In genomic region chr1:201469645-201470074, GRCh38 we compare ENCODE assay signal across 9 cellular contexts. TPM values are rescaled to one million over a fixed set of nuclear protein-coding genes. Genes with fewer than 3 reads are reported as not detected.
DNase-seq lines count a peak whose midpoint lies in the region; TF ChIP-seq lines count a peak whose summit lies in the region.
"Had no signal": no experiment of that assay in that cellular context is flagged by ENCODE, and none has a peak within 500 bp of the region (broad histone marks: within the 10 kb centered on the region; RNA-seq: fewer than 3 reads in every experiment).

No MANE protein-coding gene starts in this region.

- H3K27ac Mint-ChIP-seq in endodermal cell (no peak overlapping the region), neural progenitor cell (no peak overlapping the region)

- H3K27me3 Mint-ChIP-seq in endodermal cell (ENCODE audit: insufficient read depth) (peaks cover 58% of the 10 kb centered on the region), neural progenitor cell (ENCODE audit: insufficient read depth, low read depth) (peaks cover 55% of the 10 kb centered on the region)

- peaks cover 7 to 41% (median 34%) of the 10 kb centered on the region in 11 experiments; a peak in 20 of 22 replicates for H4K20me1 ChIP-seq in BLaER1 treated with 17β-estradiol and CSF1 and Interleukin-3, amounts not matched to agents 10 nM and 100 nM
- H4K20me1 ChIP-seq in OCI-LY3 (ENCODE audit: insufficient read depth, low read length) (no peaks in the 10 kb centered on the region), neural progenitor cell (ENCODE audit: low read depth) (peaks cover 17% of the 10 kb centered on the region)

- H3K36me3 ChIP-seq in BLaER1 treated with 17β-estradiol and CSF1 and Interleukin-3, amounts not matched to agents 10 nM and 100 nM = peaks cover 15 to 18% (median 17%) of the 10 kb centered on the region in 11 experiments
- H3K36me3 ChIP-seq in OCI-LY3 (replicated peaks; ENCODE audit: low read depth, low read length) = no peaks in the 10 kb centered on the region
- H3K36me3 ChIP-seq in endodermal cell (ENCODE audit: control insufficient read depth, insufficient read depth, low read length) = peaks cover 16% of the 10 kb centered on the region
- no peaks in the 10 kb centered on the region for H3K36me3 ChIP-seq in neural progenitor cell

- H3K9me3 Mint-ChIP-seq in endodermal cell = no peaks in the 10 kb centered on the region
- H3K9me3 Mint-ChIP-seq in neural progenitor cell = peaks cover 2% of the 10 kb centered on the region

- H3K36me3 Mint-ChIP-seq in endodermal cell (ENCODE audit: low read depth) (peaks cover 8% of the 10 kb centered on the region), neural progenitor cell (no peaks in the 10 kb centered on the region)

- peak overlapping the region; percentile 76 to 92 (median 84) for H3K4me3 ChIP-seq in BLaER1 treated with 17β-estradiol and CSF1 and Interleukin-3, amounts not matched to agents 10 nM and 100 nM
- peak overlapping the region; percentile 69 for H3K4me3 ChIP-seq in OCI-LY3 (ENCODE audit: low read length)
- peak overlapping the region; percentile 90 for H3K4me3 ChIP-seq in endodermal cell (ENCODE audit: low read length)
- H3K4me3 ChIP-seq in neural progenitor cell = peak overlapping the region; percentile 68

- H3K4me2 ChIP-seq in BLaER1 treated with 17β-estradiol and CSF1 and Interleukin-3, amounts not matched to agents 10 nM and 100 nM = peak overlapping the region; percentile 93 to 99 (median 98)
- H3K4me2 ChIP-seq in OCI-LY3 (ENCODE audit: low read length) (peak overlapping the region; percentile 61; the same call in 1 of the 2 replicates), neural progenitor cell (peak overlapping the region; percentile 95)

- H3K4me1 ChIP-seq in BLaER1 treated with 17β-estradiol and CSF1 and Interleukin-3, amounts not matched to agents 10 nM and 100 nM = peaks cover 36 to 51% (median 45%) of the 10 kb centered on the region in 10 experiments
- H3K4me1 ChIP-seq in OCI-LY3 (ENCODE audit: low read length) (no peaks in the 10 kb centered on the region), endodermal cell (ENCODE audit: control insufficient read depth, insufficient read depth, low read length) (no peaks in the 10 kb centered on the region), neural progenitor cell (peaks cover 14% of the 10 kb centered on the region)

- no peaks in the 10 kb centered on the region for H3K9me3 ChIP-seq in BLaER1 treated with 17β-estradiol and CSF1 and Interleukin-3, amounts not matched to agents 10 nM and 100 nM (replicated peaks in 1 of 11)
- H3K9me3 ChIP-seq in OCI-LY3 (ENCODE audit: insufficient read depth, low read length) = no peaks in the 10 kb centered on the region
- no peaks in the 10 kb centered on the region for H3K9me3 ChIP-seq in endodermal cell (ENCODE audit: control insufficient read depth, low read length)
- H3K9me3 ChIP-seq in neural progenitor cell (ENCODE audit: low read depth) = no peaks in the 10 kb centered on the region

- peak overlapping the region; percentile 81 to 97 (median 88); a peak in 21 of 22 replicates for H3K9ac ChIP-seq in BLaER1 treated with 17β-estradiol and CSF1 and Interleukin-3, amounts not matched to agents 10 nM and 100 nM
- H3K9ac ChIP-seq in OCI-LY3 (ENCODE audit: low read length) = no peak overlapping the region; the same call in 1 of the 2 replicates
- no peak overlapping the region for H3K9ac ChIP-seq in endodermal cell (ENCODE audit: extremely low read depth, low read length, poor library complexity, severe bottlenecking)
- H3K9ac ChIP-seq in neural progenitor cell = no peak overlapping the region

- H3K4me1 Mint-ChIP-seq in endodermal cell (peaks cover 13% of the 10 kb centered on the region), neural progenitor cell (peaks cover 9% of the 10 kb centered on the region)

- H2AFZ ChIP-seq in OCI-LY3 (ENCODE audit: low read depth, low read length) = no peak overlapping the region
- peak overlapping the region; percentile 90 for H2AFZ ChIP-seq in neural progenitor cell (replicated peaks)

- H3K79me2 ChIP-seq in OCI-LY3 (ENCODE audit: low read length) (no peaks in the 10 kb centered on the region), neural progenitor cell (ENCODE audit: low read depth) (peaks cover 21% of the 10 kb centered on the region)

- TF ChIP-seq CTCF in OCI-LY3 (IDR thresholded peaks at IDR 0.05; ENCODE audit: low read depth, low read length) = no peak
- no peak for TF ChIP-seq CTCF in endodermal cell (conservative IDR thresholded peaks at IDR 0.05)
- no peak for TF ChIP-seq CTCF in neural progenitor cell (IDR thresholded peaks at IDR 0.05)

- no peaks in the 10 kb centered on the region for H3F3A ChIP-seq in neural progenitor cell (ENCODE audit: low read depth)

- DNase-seq in endodermal cell = no peak
- DNase-seq in neural progenitor cell (ENCODE audit: low spot score) = peak; percentile 25
- no peak for DNase-seq in SHP77 treated with DMSO at 0.1 percent for 48 hours (lab: John Stamatoyannopoulos, UW)
- no peak for DNase-seq in NCI-H187 treated with DMSO at 0.1 percent for 48 hours (lab: John Stamatoyannopoulos, UW)
- no peak for DNase-seq in NOMO-1 treated with DMSO at 0.1 percent for 48 hours (lab: John Stamatoyannopoulos, UW; ENCODE audit: unreplicated experiment)
- no peak for DNase-seq in NCI-H510A (lab: John Stamatoyannopoulos, UW)
- DNase-seq: activated naive CD4-positive, alpha-beta T cell had no signal

- peak overlapping the region in 9 of 11 experiments; percentile 65 to 97 (median 88); a peak in 17 of 22 replicates for H3K27ac ChIP-seq in BLaER1 treated with 17β-estradiol and CSF1 and Interleukin-3, amounts not matched to agents 10 nM and 100 nM
- H3K27ac ChIP-seq in OCI-LY3 (ENCODE audit: low read length) (no peak overlapping the region), endodermal cell (ENCODE audit: low read depth, low read length) (no peak overlapping the region), neural progenitor cell (no peak overlapping the region)

- WGBS in endodermal cell (ENCODE audit: insufficient coverage in 1 of 2, insufficient read length in 1 of 2), 2 experiments = 26% methylated on average over 16 of the region's 16 CpGs; no CpG with 5 or more reads in 1 of the 2 experiments

- peak overlapping the region; percentile 66 for H3K4me3 Mint-ChIP-seq in endodermal cell
- H3K4me3 Mint-ChIP-seq in neural progenitor cell = peak overlapping the region; percentile 84

- no peaks in the 10 kb centered on the region for H3K27me3 ChIP-seq in BLaER1 treated with 17β-estradiol and CSF1 and Interleukin-3, amounts not matched to agents 10 nM and 100 nM
- H3K27me3 ChIP-seq in OCI-LY3 (ENCODE audit: low read depth, low read length) (peaks cover 24% of the 10 kb centered on the region), endodermal cell (ENCODE audit: control insufficient read depth, insufficient read depth, low read length, poor library complexity, severe bottlenecking) (peaks cover 27% of the 10 kb centered on the region), neural progenitor cell (peaks cover 50% of the 10 kb centered on the region)

RNA-seq across cellular contexts. Expression of gene PHLDA3, which starts 0.7 kb away (rescaled TPM):
- 10 to 100 TPM in 1 of 2 donors, 1 to 10 TPM in 1; 9.6 to 15.8 TPM for total RNA-seq in endodermal cell
- 26.6 TPM for polyA plus RNA-seq in endodermal cell (2013, experiment 1 of 2)
- 25.3 TPM for polyA plus RNA-seq in endodermal cell (2013, experiment 2 of 2)
- 1.9 and 11.8 TPM in 2 replicates for total RNA-seq in neural progenitor cell (ENCODE audit: low replicate concordance)

RNA-seq across cellular contexts. Expression of gene CSRP1, which starts 37.3 kb away (rescaled TPM):
- 10 to 100 TPM; 16.1 to 17.7 TPM for total RNA-seq in endodermal cell
- polyA plus RNA-seq in endodermal cell (2013, experiment 1 of 2) = 16.1 TPM
- 21.3 TPM for polyA plus RNA-seq in endodermal cell (2013, experiment 2 of 2)
- total RNA-seq in neural progenitor cell (ENCODE audit: low replicate concordance) = 2.5 and 4.1 TPM in 2 replicates

RNA-seq across cellular contexts. Expression of gene TNNI1, which starts 48.1 kb away (rescaled TPM):
- total RNA-seq in endodermal cell (under 1 TPM in 1 of 2 donors, not detected in 1; 0.66 TPM), neural progenitor cell (ENCODE audit: low replicate concordance) (0.43 and 1.3 TPM in 2 replicates)
- 12.6 TPM for polyA plus RNA-seq in endodermal cell (2013, experiment 1 of 2)
- 7.7 TPM for polyA plus RNA-seq in endodermal cell (2013, experiment 2 of 2)

Comparison
In these comparisons a context has a peak if more than half of its experiments do, and no peak if none do; other contexts are left out.
1. H3K27ac ChIP-seq: peak in BLaER1 treated with 17β-estradiol and CSF1 and Interleukin-3, amounts not matched to agents 10 nM and 100 nM (9 of 11); none in OCI-LY3 (single experiment), endodermal cell (single experiment) and neural progenitor cell (single experiment).
2. H3K9ac ChIP-seq: peak in BLaER1 treated with 17β-estradiol and CSF1 and Interleukin-3, amounts not matched to agents 10 nM and 100 nM (11 of 11); none in OCI-LY3 (single experiment), endodermal cell (single experiment) and neural progenitor cell (single experiment).
3. Peak in every context shown above with its lines, with median percentiles within 50 percentile points of each other: H3K4me2 ChIP-seq and H3K4me3 ChIP-seq.